In genomic region chr1:216841165-216841564, GRCh38 we compare ENCODE assay signal across 17 cellular contexts.
A peak's percentile ranks its signal among the peaks of the same experiment; 100 is the strongest.
DNase-seq lines count a peak whose midpoint lies in the region; ATAC-seq and TF ChIP-seq lines count a peak whose summit lies in the region.
"Had no signal": no experiment of that assay in that cellular context is flagged by ENCODE, and none has a peak within 500 bp of the region (broad histone marks: within the 10 kb centered on the region; RNA-seq: fewer than 3 reads in every experiment).

No MANE protein-coding gene starts in this region.

- H3K36me3 ChIP-seq in BE2C = no peaks in the 10 kb centered on the region
- H3K36me3 ChIP-seq in GM23338 (ENCODE audit: insufficient read depth) = no peaks in the 10 kb centered on the region
- no peaks in the 10 kb centered on the region for H3K36me3 ChIP-seq in SK-N-SH (replicated peaks in 1 of 2; ENCODE audit: control insufficient read depth in 1 of 2, insufficient read depth in 2 of 2, low read length in 1 of 2)
- H3K36me3 ChIP-seq: BLaER1 treated with 17β-estradiol and CSF1 and Interleukin-3, amounts not matched to agents 10 nM and 100 nM had no signal

- H3K27ac ChIP-seq in GM23338 (ENCODE audit: low read depth) (no peak overlapping the region), SK-N-SH (ENCODE audit: low read depth in 2 of 2, low read length in 1 of 2) (peak overlapping the region in 1 of 2 experiments; percentile 71; a peak in 2 of 4 replicates), foreskin keratinocyte (no peak overlapping the region)
- H3K27ac ChIP-seq: BLaER1 treated with 17β-estradiol and CSF1 and Interleukin-3, amounts not matched to agents 10 nM and 100 nM; C4-2B had no signal

- H3K4me2 ChIP-seq in GM23338 (no peak overlapping the region), SK-N-SH (no peak overlapping the region)
- H3K4me2 ChIP-seq: BLaER1 treated with 17β-estradiol and CSF1 and Interleukin-3, amounts not matched to agents 10 nM and 100 nM had no signal

- no peaks in the 10 kb centered on the region for H3F3A ChIP-seq in GM23338 (replicated peaks; ENCODE audit: low read depth)
- H3F3A ChIP-seq in SK-N-SH (replicated peaks; ENCODE audit: insufficient read depth) = no peaks in the 10 kb centered on the region

- ATAC-seq in GM23338 = no peak
- ATAC-seq in stimulated activated memory B cell treated with anti-CD40 and anti-IgM and Interleukin-4, amounts not matched to agents 10 μg/mL and 1 μg/mL and 100 μg/mL, for 72 hours = peak; percentile 49
- ATAC-seq in foreskin keratinocyte = no peak
- no peak for ATAC-seq in stimulated activated naive CD8-positive, alpha-beta T cell treated with anti-CD3 and anti-CD28 coated beads, Interleukin-15, amount 100 ng/mL, for 72 hours
- ATAC-seq: CD8-positive, alpha-beta T cell had no signal

- peak; percentile 73 for DNase-seq in BE2C
- no peak for DNase-seq in GM23338 (ENCODE audit: low spot score)
- DNase-seq in SK-N-SH = peak; percentile 66
- DNase-seq in GM13976 (ENCODE audit: low spot score) = no peak
- no peak for DNase-seq in foreskin keratinocyte
- DNase-seq in stimulated activated naive CD8-positive, alpha-beta T cell treated with anti-CD3 and anti-CD28 coated beads, Interleukin-15, amount 100 ng/mL, for 72 hours = no peak
- DNase-seq: 8988T; ACHN; Caco-2; Calu3; CD4-positive, alpha-beta T cell; CD8-positive, alpha-beta T cell; DMS79 treated with DMSO at 0.1 percent for 48 hours; GF-D8 had no signal

- H3K27ac Mint-ChIP-seq in GM23338 = no peak overlapping the region
- H3K27ac Mint-ChIP-seq in stimulated activated memory B cell treated with anti-CD40 and anti-IgM and Interleukin-4, amounts not matched to agents 10 μg/mL and 1 μg/mL and 100 μg/mL, for 72 hours = no peak overlapping the region
- H3K27ac Mint-ChIP-seq in stimulated activated naive CD8-positive, alpha-beta T cell treated with anti-CD3 and anti-CD28 coated beads, Interleukin-15, amount 100 ng/mL, for 72 hours = no peak overlapping the region
- H3K27ac Mint-ChIP-seq: CD4-positive, alpha-beta T cell; CD8-positive, alpha-beta T cell had no signal

- no peak; the same call in 1 of the 2 replicates for TF ChIP-seq RAD21 in SK-N-SH (IDR thresholded peaks at IDR 0.05; ENCODE audit: low read length)

- in situ Hi-C loops in GM13976 (cut with MboI; ENCODE audit: low sequenced_read_pairs, unreplicated experiment) = no loop called here

- no peaks in the 10 kb centered on the region for H3K27me3 Mint-ChIP-seq in GM23338 (ENCODE audit: insufficient read depth, low read depth, poor library complexity)
- H3K27me3 Mint-ChIP-seq in stimulated activated memory B cell treated with anti-CD40 and anti-IgM and Interleukin-4, amounts not matched to agents 10 μg/mL and 1 μg/mL and 100 μg/mL, for 72 hours = no peaks in the 10 kb centered on the region
- H3K27me3 Mint-ChIP-seq in stimulated activated naive CD8-positive, alpha-beta T cell treated with anti-CD3 and anti-CD28 coated beads, Interleukin-15, amount 100 ng/mL, for 72 hours = no peaks in the 10 kb centered on the region
- H3K27me3 Mint-ChIP-seq: CD4-positive, alpha-beta T cell had no signal

- H3K27me3 ChIP-seq in BE2C (no peaks in the 10 kb centered on the region), GM23338 (ENCODE audit: insufficient read depth) (no peaks in the 10 kb centered on the region), SK-N-SH (ENCODE audit: insufficient read depth) (no peaks in the 10 kb centered on the region), foreskin keratinocyte (no peaks in the 10 kb centered on the region)
- H3K27me3 ChIP-seq: BLaER1 treated with 17β-estradiol and CSF1 and Interleukin-3, amounts not matched to agents 10 nM and 100 nM had no signal

- H3K4me1 Mint-ChIP-seq in GM23338 = peaks cover 4% of the 10 kb centered on the region; the same call in 2 of the 3 replicates
- H3K4me1 Mint-ChIP-seq in stimulated activated memory B cell treated with anti-CD40 and anti-IgM and Interleukin-4, amounts not matched to agents 10 μg/mL and 1 μg/mL and 100 μg/mL, for 72 hours = no peaks in the 10 kb centered on the region
- no peaks in the 10 kb centered on the region for H3K4me1 Mint-ChIP-seq in stimulated activated naive CD8-positive, alpha-beta T cell treated with anti-CD3 and anti-CD28 coated beads, Interleukin-15, amount 100 ng/mL, for 72 hours

- WGBS in SK-N-SH (ENCODE audit: low lambda C conversion rate) = 35% methylated on average over 3 of the region's 3 CpGs

- peaks cover 3% of the 10 kb centered on the region; the same call in 1 of the 2 replicates for H3K4me1 ChIP-seq in BE2C
- peaks cover 4% of the 10 kb centered on the region; the same call in 1 of the 2 replicates for H3K4me1 ChIP-seq in GM23338 (ENCODE audit: insufficient read depth)
- H3K4me1 ChIP-seq in SK-N-SH (ENCODE audit: control insufficient read depth in 1 of 2, insufficient read depth in 2 of 2, low read depth in 1 of 2, low read length in 1 of 2) = peaks cover 0 to 24% of the 10 kb centered on the region in 2 experiments; a peak in 2 of 4 replicates
- H3K4me1 ChIP-seq in foreskin keratinocyte = no peaks in the 10 kb centered on the region
- H3K4me1 ChIP-seq: BLaER1 treated with 17β-estradiol and CSF1 and Interleukin-3, amounts not matched to agents 10 nM and 100 nM; Caco-2 had no signal

- H3K4me3 Mint-ChIP-seq in GM23338 = no peak overlapping the region
- no peak overlapping the region for H3K4me3 Mint-ChIP-seq in stimulated activated memory B cell treated with anti-CD40 and anti-IgM and Interleukin-4, amounts not matched to agents 10 μg/mL and 1 μg/mL and 100 μg/mL, for 72 hours
- no peak overlapping the region for H3K4me3 Mint-ChIP-seq in stimulated activated naive CD8-positive, alpha-beta T cell treated with anti-CD3 and anti-CD28 coated beads, Interleukin-15, amount 100 ng/mL, for 72 hours
- H3K4me3 Mint-ChIP-seq: CD4-positive, alpha-beta T cell; CD8-positive, alpha-beta T cell had no signal

- H3K79me2 ChIP-seq in GM23338 (replicated peaks; ENCODE audit: insufficient read depth) (no peaks in the 10 kb centered on the region), SK-N-SH (ENCODE audit: insufficient read depth) (no peaks in the 10 kb centered on the region)

- H3K4me3 ChIP-seq in BE2C (ENCODE audit: low read depth, low read length) (no peak overlapping the region), GM23338 (no peak overlapping the region), SK-N-SH (ENCODE audit: low read depth in 2 of 2, low read length in 1 of 2) (no peak overlapping the region)
- H3K4me3 ChIP-seq: BLaER1 treated with 17β-estradiol and CSF1 and Interleukin-3, amounts not matched to agents 10 nM and 100 nM had no signal

- H3K9me2 ChIP-seq in GM23338 (ENCODE audit: insufficient read depth) = peaks cover 11% of the 10 kb centered on the region
- H3K9me2 ChIP-seq in SK-N-SH = no peaks in the 10 kb centered on the region

- no peaks in the 10 kb centered on the region for H3K36me3 Mint-ChIP-seq in GM23338 (ENCODE audit: low read depth)
- no peaks in the 10 kb centered on the region for H3K36me3 Mint-ChIP-seq in stimulated activated memory B cell treated with anti-CD40 and anti-IgM and Interleukin-4, amounts not matched to agents 10 μg/mL and 1 μg/mL and 100 μg/mL, for 72 hours
- H3K36me3 Mint-ChIP-seq: CD8-positive, alpha-beta T cell had no signal

- CTCF ChIA-PET in SK-N-SH (lab: Yijun Ruan, JAX) = interaction anchor here (0.8 to 2.3 kb wide), 6 partner anchors 9 to 1335 kb away, joined by 3 to 9 read pairs (median 4); no protein-coding TSS in a partner anchor

- H2AFZ ChIP-seq in GM23338 = peak overlapping the region; percentile 88; the same call in 1 of the 2 replicates
- no peak overlapping the region for H2AFZ ChIP-seq in SK-N-SH (ENCODE audit: low read depth)

- H4K20me1 ChIP-seq in GM23338 (replicated peaks; ENCODE audit: insufficient read depth) (no peaks in the 10 kb centered on the region), SK-N-SH (ENCODE audit: insufficient read depth) (no peaks in the 10 kb centered on the region)
- H4K20me1 ChIP-seq: BLaER1 treated with 17β-estradiol and CSF1 and Interleukin-3, amounts not matched to agents 10 nM and 100 nM had no signal

- peak in 1 of 2 experiments; percentile 94; a peak in 2 of 4 replicates for TF ChIP-seq EP300 in SK-N-SH (IDR thresholded peaks at IDR 0.05; ENCODE audit: borderline replicate concordance in 1 of 2, low read depth in 1 of 2, low read length in 1 of 2)

- POLR2A ChIA-PET in SK-N-SH (lab: Yijun Ruan, JAX) = no interaction called here

- TF ChIP-seq CTCF in BE2C (IDR thresholded peaks at IDR 0.05; ENCODE audit: low read depth, low read length) = no peak
- no peak for TF ChIP-seq CTCF in GM23338 (conservative IDR thresholded peaks at IDR 0.05; ENCODE audit: low read depth in 2 of 2)
- TF ChIP-seq CTCF in SK-N-SH (IDR thresholded peaks at IDR 0.05) = no peak
- no peak for TF ChIP-seq CTCF in GM13976 (IDR thresholded peaks at IDR 0.05; ENCODE audit: borderline replicate concordance, control extremely low read depth, extremely low read depth, insufficient read depth, missing control alignments)
- TF ChIP-seq CTCF in foreskin keratinocyte (conservative IDR thresholded peaks at IDR 0.05) = no peak

- H3K9ac ChIP-seq in SK-N-SH = no peak overlapping the region
- H3K9ac ChIP-seq: BLaER1 treated with 17β-estradiol and CSF1 and Interleukin-3, amounts not matched to agents 10 nM and 100 nM had no signal

- H3K9me3 Mint-ChIP-seq in GM23338 = no peaks in the 10 kb centered on the region
- H3K9me3 Mint-ChIP-seq in stimulated activated memory B cell treated with anti-CD40 and anti-IgM and Interleukin-4, amounts not matched to agents 10 μg/mL and 1 μg/mL and 100 μg/mL, for 72 hours = peaks cover 3% of the 10 kb centered on the region
- H3K9me3 Mint-ChIP-seq in stimulated activated naive CD8-positive, alpha-beta T cell treated with anti-CD3 and anti-CD28 coated beads, Interleukin-15, amount 100 ng/mL, for 72 hours = peaks cover 0 to 10% of the 10 kb centered on the region in 2 donors

- H3K9me3 ChIP-seq in BE2C = no peaks in the 10 kb centered on the region
- no peaks in the 10 kb centered on the region for H3K9me3 ChIP-seq in SK-N-SH
- H3K9me3 ChIP-seq: BLaER1 treated with 17β-estradiol and CSF1 and Interleukin-3, amounts not matched to agents 10 nM and 100 nM; Caco-2 had no signal

TF ChIP-seq in GM23338, 12 proteins besides CTCF, POLR2A, EP300 and RAD21 (continues in another document):
- TF ChIP-seq CREB1 (CRISPR knock-in tag; IDR thresholded peaks at IDR 0.05; ENCODE audit: low read depth) (no peak), ZNF114 (CRISPR knock-in tag; IDR thresholded peaks at IDR 0.05) (no peak), ZNF331 (CRISPR knock-in tag; IDR thresholded peaks at IDR 0.05; ENCODE audit: low read depth) (no peak), JUNB (IDR thresholded peaks at IDR 0.05; ENCODE audit: unreplicated experiment) (no peak), NANOG (IDR thresholded peaks at IDR 0.05; ENCODE audit: borderline replicate concordance) (no peak), STAT1 (IDR thresholded peaks at IDR 0.05; ENCODE audit: unreplicated experiment) (no peak)

TF ChIP-seq in SK-N-SH, 30 proteins besides CTCF, POLR2A, EP300 and RAD21 (continues in another document):
- TF ChIP-seq MAX (IDR thresholded peaks at IDR 0.05; ENCODE audit: low read depth) (no peak), EZH2phosphoT487 (IDR thresholded peaks at IDR 0.05; ENCODE audit: borderline replicate concordance, low read depth) (no peak), GATA2 (CRISPR knock-in tag; IDR thresholded peaks at IDR 0.05) (peak; percentile 84), RCOR1 (IDR thresholded peaks at IDR 0.05; ENCODE audit: low read length) (peak; percentile 95)

Comparison
In these comparisons a context has a peak if more than half of its experiments do, and no peak if none do; other contexts are left out.
1. DNase-seq: peak in BE2C (single experiment) and SK-N-SH (single experiment); none in GM23338 (single experiment), GM13976 (single experiment), foreskin keratinocyte (0 of 2) and stimulated activated naive CD8-positive, alpha-beta T cell treated with anti-CD3 and anti-CD28 coated beads, Interleukin-15, amount 100 ng/mL, for 72 hours (0 of 2).